ENCODE assay signal across 8 cellular contexts in the genomic region with DNA sequence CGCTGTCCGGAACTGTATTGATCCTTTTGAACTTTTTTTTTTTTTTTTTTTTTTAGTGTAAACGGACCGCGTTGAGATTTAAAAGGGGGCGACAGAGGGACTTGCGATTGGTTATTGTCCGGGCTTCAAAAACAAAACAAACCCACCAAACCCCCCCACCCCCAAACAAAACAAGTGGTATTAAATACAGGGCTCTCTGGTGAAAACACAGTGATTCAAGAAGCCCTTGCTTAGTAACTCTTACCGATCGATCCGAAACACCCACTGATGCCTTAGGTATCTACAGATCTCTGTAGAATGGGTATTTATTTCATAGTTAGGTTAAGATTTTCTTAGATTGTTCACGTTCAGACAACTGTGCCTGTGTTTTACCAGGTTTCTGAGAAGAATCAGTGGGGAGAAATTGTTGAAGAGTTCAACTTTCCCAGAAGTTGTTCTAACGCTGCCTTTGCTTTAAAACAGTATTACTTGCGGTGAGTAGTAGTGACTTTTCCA. TPM values are rescaled to one million over a fixed set of nuclear protein-coding genes. Genes with fewer than 3 reads are reported as not detected.
DNase-seq lines count a peak whose midpoint lies in the region; ATAC-seq, FAIRE-seq and TF ChIP-seq lines count a peak whose summit lies in the region.

No MANE protein-coding gene starts in this region.

- H3K36me3 ChIP-seq in iPS-15b (ENCODE audit: control insufficient read depth, insufficient read depth, low read length) (no peaks in the 10 kb centered on the region), small intestine (ENCODE audit: control insufficient read depth in 2 of 2, insufficient read depth in 2 of 2, low read length in 2 of 2) (peaks cover 0 to 3% of the 10 kb centered on the region in 2 donors)

- peaks cover 13% of the 10 kb centered on the region for H3K4me1 ChIP-seq in iPS-15b (ENCODE audit: control insufficient read depth, insufficient read depth, low read length)
- H3K4me1 ChIP-seq in small intestine (ENCODE audit: control insufficient read depth in 2 of 2, insufficient read depth in 1 of 2, low read depth in 1 of 2, low read length in 1 of 2) = no peaks in the 10 kb centered on the region

- H3K36me3 Mint-ChIP-seq in activated naive CD4-positive, alpha-beta T cell treated with anti-CD3 and anti-CD28 coated beads, Interleukin-2, amount 50 U/mL, for 72 hours = peaks cover 28 to 49% of the 10 kb centered on the region in 2 donors

- peak overlapping the region; percentile 84 to 98 for H3K27ac ChIP-seq in small intestine (ENCODE audit: low read depth in 1 of 2, low read length in 1 of 2)

- H3K4me3 ChIP-seq in NB4 (ENCODE audit: low read depth, low read length) (peak overlapping the region; percentile 91), iPS-15b (ENCODE audit: low read depth, low read length) (peak overlapping the region; percentile 60), small intestine (ENCODE audit: low read depth in 1 of 2, low read length in 2 of 2) (peak overlapping the region; percentile 86 to 99)

- no peak for FAIRE-seq in small intestine (lab: Jason Lieb, UNC)

- H3K27ac Mint-ChIP-seq in activated naive CD4-positive, alpha-beta T cell treated with anti-CD3 and anti-CD28 coated beads, Interleukin-2, amount 50 U/mL, for 72 hours = peak overlapping the region; percentile 88 to 93

- peaks cover 0 to 5% of the 10 kb centered on the region in 2 donors for H3K9me3 Mint-ChIP-seq in activated naive CD4-positive, alpha-beta T cell treated with anti-CD3 and anti-CD28 coated beads, Interleukin-2, amount 50 U/mL, for 72 hours

- H3K9me3 ChIP-seq in iPS-15b (ENCODE audit: control insufficient read depth, insufficient read depth, low read length) (no peaks in the 10 kb centered on the region), small intestine (ENCODE audit: control insufficient read depth, low read depth) (no peaks in the 10 kb centered on the region)

- no peak for TF ChIP-seq CTCF in NB4 (IDR thresholded peaks at IDR 0.05; ENCODE audit: low read depth, low read length)

- no peak for ATAC-seq in activated naive CD4-positive, alpha-beta T cell treated with anti-CD3 and anti-CD28 coated beads, Interleukin-2, amount 50 U/mL, for 72 hours
- ATAC-seq in GM21576 (IDR thresholded peaks at IDR 0.05; ENCODE audit: unreplicated experiment) = no peak
- no peak for ATAC-seq in GM21381 (IDR thresholded peaks at IDR 0.05; ENCODE audit: unreplicated experiment)

- TF ChIP-seq POLR2A in NB4 (IDR thresholded peaks at IDR 0.05; ENCODE audit: extremely low read depth, insufficient read length) = no peak

- 0 to 1% (median 1%) methylated on average over 12 to 14 of the region's 14 CpGs for WGBS in small intestine, 3 donors

- H3K27me3 ChIP-seq in iPS-15b (ENCODE audit: control insufficient read depth, insufficient read depth, low read length) (no peaks in the 10 kb centered on the region), small intestine (ENCODE audit: control insufficient read depth in 2 of 2, insufficient read depth in 2 of 2, low read length in 2 of 2) (no peaks in the 10 kb centered on the region)

- peak; percentile 60 for DNase-seq in NCI-H2171 treated with DMSO at 0.1 percent for 48 hours (lab: John Stamatoyannopoulos, UW)
- DNase-seq in NCI-H2171 (lab: John Stamatoyannopoulos, UW) = no peak
- peak; percentile 60 for DNase-seq in NB4 (ENCODE audit: low read depth)
- no peak for DNase-seq in activated naive CD4-positive, alpha-beta T cell treated with anti-CD3 and anti-CD28 coated beads, Interleukin-2, amount 50 U/mL, for 72 hours (ENCODE audit: low spot score in 2 of 2)
- peak; percentile 34 for DNase-seq in small intestine

- peak overlapping the region; percentile 81 for H3K9ac ChIP-seq in iPS-15b (ENCODE audit: low read depth, low read length)

RNA-seq across cellular contexts. Expression of a gene that starts 1.4 kb away (rescaled TPM):
- total RNA-seq in activated naive CD4-positive, alpha-beta T cell treated with anti-CD3 and anti-CD28 coated beads, Interleukin-2, amount 50 U/mL, for 72 hours = 10 to 100 TPM; 25.7 to 31.5 TPM
- polyA plus RNA-seq in small intestine = 1 to 10 TPM; 5.1 to 6.7 (median 5.3) TPM

Comparison
In these comparisons a context has a peak if more than half of its experiments do, and no peak if none do; other contexts are left out.
1. DNase-seq: peak in NCI-H2171 treated with DMSO at 0.1 percent for 48 hours (single experiment), NB4 (single experiment) and small intestine (single experiment); none in NCI-H2171 (single experiment) and activated naive CD4-positive, alpha-beta T cell treated with anti-CD3 and anti-CD28 coated beads, Interleukin-2, amount 50 U/mL, for 72 hours (0 of 2).
2. Peak in every context shown above with its lines, with median percentiles within 50 percentile points of each other: H3K4me3 ChIP-seq.